ENCODE assay signal across 8 cellular contexts in genomic region chr2:172462393-172463381, GRCh38. TPM values are rescaled to one million over a fixed set of nuclear protein-coding genes. Genes with fewer than 3 reads are reported as not detected.
DNase-seq lines count a peak whose midpoint lies in the region; ATAC-seq, FAIRE-seq and TF ChIP-seq lines count a peak whose summit lies in the region.

No MANE protein-coding gene starts in this region.

- H3K4me1 ChIP-seq in PC-9 (replicated peaks; ENCODE audit: insufficient read depth) = peaks cover 61% of the 10 kb centered on the region
- peaks cover 20% of the 10 kb centered on the region for H3K4me1 ChIP-seq in upper lobe of right lung

- peak overlapping the region; percentile 35 for H3K4me2 ChIP-seq in PC-9

- no peak for DNase-seq in HFFc6
- peak; percentile 33 to 82 for DNase-seq in PC-9
- peak; percentile 72 for DNase-seq in bronchial epithelial cell (ENCODE audit: low read depth)
- DNase-seq in upper lobe of right lung = no peak
- DNase-seq in T1000 (lab: John Stamatoyannopoulos, UW) = no peak
- DNase-seq in iPS-NIHi7 (ENCODE audit: extremely low spot score) = no peak

- peak overlapping the region; percentile 23 for H3K27ac Mint-ChIP-seq in HFFc6

- peaks cover 5% of the 10 kb centered on the region; the same call in 1 of the 2 replicates for H3K36me3 ChIP-seq in PC-9 (ENCODE audit: low read depth)
- peaks cover 7% of the 10 kb centered on the region for H3K36me3 ChIP-seq in bronchial epithelial cell (ENCODE audit: control insufficient read depth, insufficient read depth, low read length)
- H3K36me3 ChIP-seq in upper lobe of right lung = no peaks in the 10 kb centered on the region

- H3K4me3 ChIP-seq in PC-9 = no peak overlapping the region
- H3K4me3 ChIP-seq in bronchial epithelial cell (ENCODE audit: low read depth, low read length) = no peak overlapping the region
- H3K4me3 ChIP-seq in upper lobe of right lung = no peak overlapping the region

- H3K36me3 Mint-ChIP-seq in HFFc6 (ENCODE audit: low read depth) = no peaks in the 10 kb centered on the region

- H3K9me2 ChIP-seq in PC-9 (ENCODE audit: insufficient read depth) = no peaks in the 10 kb centered on the region

- H3K27ac ChIP-seq in C4-2B = peak overlapping the region; percentile 63
- peak overlapping the region; percentile 61 for H3K27ac ChIP-seq in PC-9
- H3K27ac ChIP-seq in upper lobe of right lung = no peak overlapping the region

- POLR2A ChIA-PET in PC-9 (lab: Charles Lee; ENCODE audit: unreplicated experiment) = interaction anchor here (0.6 kb wide), 1 partner anchor 7 kb away, joined by 4 read pairs; no protein-coding TSS in a partner anchor

- CTCF ChIA-PET in PC-9 (lab: Charles Lee) = interaction anchor here (0.6 to 5.7 kb wide), 21 partner anchors 10 to 1376 kb away, joined by 3 to 88 read pairs (median 6); partner anchors contain the start of gene ITGA6

- ATAC-seq in upper lobe of right lung (peak; percentile 3), HG02938 (IDR thresholded peaks at IDR 0.05; ENCODE audit: unreplicated experiment) (no peak)

- intact Hi-C loops in PC-9 (cut with micrococcal nuclease; ENCODE audit: unreplicated experiment) (loop anchor here (1.0 to 10.0 kb wide), 8 partner anchors 33 to 1376 kb away; no protein-coding TSS in a partner anchor), upper lobe of right lung (cut with DNase I) (loop anchor here (5.0 kb wide), 1 partner anchor 290 kb away; no protein-coding TSS in a partner anchor)

- H3K4me3 Mint-ChIP-seq in HFFc6 = no peak overlapping the region

- no peaks in the 10 kb centered on the region for H4K20me1 ChIP-seq in PC-9 (ENCODE audit: insufficient read depth)

- peaks cover 2% of the 10 kb centered on the region; the same call in 1 of the 2 replicates for H3K27me3 Mint-ChIP-seq in HFFc6 (ENCODE audit: insufficient read depth)

- H3K9me3 ChIP-seq in PC-9 (ENCODE audit: insufficient read depth, low read depth) (no peaks in the 10 kb centered on the region), upper lobe of right lung (no peaks in the 10 kb centered on the region)

- H3K4me1 Mint-ChIP-seq in HFFc6 (ENCODE audit: low read depth) = peaks cover 93% of the 10 kb centered on the region

- H3K27me3 ChIP-seq in PC-9 (ENCODE audit: insufficient read depth, low read depth) = no peaks in the 10 kb centered on the region
- H3K27me3 ChIP-seq in bronchial epithelial cell (ENCODE audit: control insufficient read depth, insufficient read depth, low read length) = no peaks in the 10 kb centered on the region
- no peaks in the 10 kb centered on the region for H3K27me3 ChIP-seq in upper lobe of right lung

- H3K9me3 Mint-ChIP-seq in HFFc6 = no peaks in the 10 kb centered on the region

- BruUV-seq in PC-9 (replicated peaks; lab: Mats Ljungman, UMichigan) = no TSS peak

- H2AFZ ChIP-seq in PC-9 = no peak overlapping the region

- TF ChIP-seq CTCF in C4-2B (conservative IDR thresholded peaks at IDR 0.05) = peak; percentile 61
- no peak; the same call in none of the 2 replicates for TF ChIP-seq CTCF in HFFc6 (IDR thresholded peaks at IDR 0.05)
- peak; percentile 48; the same call in 1 of the 2 replicates for TF ChIP-seq CTCF in PC-9 (conservative IDR thresholded peaks at IDR 0.05)
- no peak for TF ChIP-seq CTCF in bronchial epithelial cell (IDR thresholded peaks at IDR 0.05; ENCODE audit: insufficient read depth, low read length, severe bottlenecking)
- no peak for TF ChIP-seq CTCF in upper lobe of right lung (IDR thresholded peaks at IDR 0.05)

- no peak for FAIRE-seq in bronchial epithelial cell (lab: Jason Lieb, UNC)

- peaks cover 56% of the 10 kb centered on the region for H3F3A ChIP-seq in PC-9 (ENCODE audit: insufficient read depth, low read depth)

- H3K79me2 ChIP-seq in PC-9 (ENCODE audit: low read depth) = peaks cover 83% of the 10 kb centered on the region

RNA-seq across cellular contexts. Expression of gene ITGA6, which starts 35.3 kb away (rescaled TPM):
- total RNA-seq in HFFc6 (2021; fragmentation: NEBNext Ultra II Directional; extraction: Animal tissue kit (Norgen Biotek cat#: 25700)) = 100 to 1,000 TPM; 143 to 270 (median 148) TPM
- total RNA-seq in PC-9 (2021) (180 and 213 TPM in 2 replicates), bronchial epithelial cell (191 and 390 TPM in 2 replicates), upper lobe of right lung (73.0 TPM)

Comparison
In these comparisons a context has a peak if more than half of its experiments do, and no peak if none do; other contexts are left out.
1. CTCF ChIP-seq: peak in C4-2B (single experiment) and PC-9 (single experiment); none in HFFc6 (single experiment), bronchial epithelial cell (single experiment) and upper lobe of right lung (single experiment).
2. DNase-seq: peak in PC-9 (2 of 2) and bronchial epithelial cell (single experiment); none in HFFc6 (single experiment), upper lobe of right lung (single experiment), T1000 (single experiment) and iPS-NIHi7 (single experiment).